Comparison of ENCODE assay signal across 8 cellular contexts in the genomic region with DNA sequence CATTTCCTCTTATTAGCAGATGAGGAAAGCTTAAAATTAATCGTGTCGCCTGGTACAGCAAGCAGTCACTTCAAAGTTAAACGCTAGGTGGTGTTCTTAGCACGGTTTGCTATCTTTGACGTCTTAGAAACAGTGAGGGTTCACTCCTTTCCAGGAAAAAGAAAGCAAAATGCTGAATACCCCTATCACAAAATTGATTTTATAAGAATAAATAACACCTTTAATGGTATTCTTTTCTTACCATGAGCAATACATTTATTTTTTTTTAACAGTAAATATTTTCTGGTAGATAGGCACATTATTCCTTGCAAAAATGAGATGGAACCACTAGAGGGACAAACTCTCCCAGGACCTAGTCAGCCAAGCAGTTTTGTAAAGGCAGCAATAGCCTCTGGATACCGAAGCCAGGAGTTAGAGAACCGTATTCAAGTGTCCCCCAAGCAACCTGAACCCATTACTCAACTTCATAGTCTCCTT.
DNase-seq lines count a peak whose midpoint lies in the region; ATAC-seq, FAIRE-seq and TF ChIP-seq lines count a peak whose summit lies in the region.

No MANE protein-coding gene starts in this region.

- H3K4me1 ChIP-seq in small intestine (ENCODE audit: control insufficient read depth in 2 of 2, insufficient read depth in 1 of 2, low read depth in 1 of 2, low read length in 1 of 2) = no peaks in the 10 kb centered on the region

- no peaks in the 10 kb centered on the region for H3K27me3 Mint-ChIP-seq in activated naive CD4-positive, alpha-beta T cell treated with anti-CD3 and anti-CD28 coated beads, Interleukin-2, amount 10 ng/mL, durations not matched to agents 7 days and 5 days
- H3K27me3 Mint-ChIP-seq in WTC11 (ENCODE audit: low read depth) = no peaks in the 10 kb centered on the region; the same call in 1 of the 2 replicates

- intact Hi-C loops in left cardiac atrium (cut with DNase I) = loop anchor here (2.0 to 10.0 kb wide), 2 partner anchors 349 to 353 kb away; no protein-coding TSS in a partner anchor

- no peaks in the 10 kb centered on the region for H3K27me3 ChIP-seq in small intestine (ENCODE audit: control insufficient read depth in 2 of 2, insufficient read depth in 2 of 2, low read length in 2 of 2)

- CTCF ChIA-PET in activated naive CD4-positive, alpha-beta T cell treated with anti-CD3 and anti-CD28 coated beads, Interleukin-2, amount 10 ng/mL, durations not matched to agents 7 days and 5 days (lab: Charles Lee) = interaction anchor here (0.7 to 4.3 kb wide), 17 partner anchors 9 to 766 kb away, joined by 3 to 33 read pairs (median 4); no protein-coding TSS in a partner anchor
- CTCF ChIA-PET in WTC11 (lab: Charles Lee) = interaction anchor here (0.6 to 2.1 kb wide), 44 partner anchors 9 to 871 kb away, joined by 3 to 21 read pairs (median 3); a partner anchor contains a TSS

- 4 to 10% (median 9%) methylated on average over 7 of the region's 7 CpGs for WGBS in small intestine, 3 donors

- H3K9me3 ChIP-seq in small intestine (ENCODE audit: control insufficient read depth, low read depth) = no peaks in the 10 kb centered on the region

- H3K9me3 Mint-ChIP-seq in activated naive CD4-positive, alpha-beta T cell treated with anti-CD3 and anti-CD28 coated beads, Interleukin-2, amount 10 ng/mL, durations not matched to agents 7 days and 5 days = no peaks in the 10 kb centered on the region
- H3K9me3 Mint-ChIP-seq in WTC11 = no peaks in the 10 kb centered on the region

- no peak for TF ChIP-seq CTCF in WTC11 (IDR thresholded peaks at IDR 0.05)

- H3K4me3 Mint-ChIP-seq in activated naive CD4-positive, alpha-beta T cell treated with anti-CD3 and anti-CD28 coated beads, Interleukin-2, amount 10 ng/mL, durations not matched to agents 7 days and 5 days = no peak overlapping the region
- no peak overlapping the region for H3K4me3 Mint-ChIP-seq in WTC11

- H3K4me1 Mint-ChIP-seq in activated naive CD4-positive, alpha-beta T cell treated with anti-CD3 and anti-CD28 coated beads, Interleukin-2, amount 10 ng/mL, durations not matched to agents 7 days and 5 days = no peaks in the 10 kb centered on the region
- peaks cover 8% of the 10 kb centered on the region for H3K4me1 Mint-ChIP-seq in WTC11

- no peak overlapping the region for H3K27ac ChIP-seq in small intestine (ENCODE audit: low read depth in 1 of 2, low read length in 1 of 2)

- H3K4me3 ChIP-seq in small intestine (ENCODE audit: low read depth in 1 of 2, low read length in 2 of 2) = no peak overlapping the region

- no peak for FAIRE-seq in small intestine (lab: Jason Lieb, UNC)

- H3K36me3 ChIP-seq in small intestine (ENCODE audit: control insufficient read depth in 2 of 2, insufficient read depth in 2 of 2, low read length in 2 of 2) = no peaks in the 10 kb centered on the region

- DNase-seq in activated naive CD4-positive, alpha-beta T cell treated with anti-CD3 and anti-CD28 coated beads, Interleukin-2, amount 10 ng/mL, durations not matched to agents 7 days and 5 days = peak; percentile 26
- no peak for DNase-seq in activated naive CD4-positive, alpha-beta T cell (lab: John Stamatoyannopoulos, UW)
- peak; percentile 8 for DNase-seq in NCI-H2171 (lab: John Stamatoyannopoulos, UW)
- no peak for DNase-seq in WTC11 (ENCODE audit: low spot score)
- DNase-seq in left cardiac atrium = no peak
- DNase-seq in small intestine = peak; percentile 49
- no peak for DNase-seq in activated gamma-delta T cell treated with Interleukin-2 at 50 U/mL for 16 hours

- peak; percentile 64 for ATAC-seq in HG02642 (IDR thresholded peaks at IDR 0.05; ENCODE audit: poor library complexity, unreplicated experiment)
- ATAC-seq in WTC11 = peak; percentile 88
- peak; percentile 73 to 82 for ATAC-seq in left cardiac atrium

- no peaks in the 10 kb centered on the region for H3K36me3 Mint-ChIP-seq in activated naive CD4-positive, alpha-beta T cell treated with anti-CD3 and anti-CD28 coated beads, Interleukin-2, amount 10 ng/mL, durations not matched to agents 7 days and 5 days
- no peaks in the 10 kb centered on the region for H3K36me3 Mint-ChIP-seq in WTC11

- no peak overlapping the region for H3K27ac Mint-ChIP-seq in activated naive CD4-positive, alpha-beta T cell treated with anti-CD3 and anti-CD28 coated beads, Interleukin-2, amount 10 ng/mL, durations not matched to agents 7 days and 5 days
- H3K27ac Mint-ChIP-seq in WTC11 = no peak overlapping the region

- POLR2A ChIA-PET in WTC11 (lab: Charles Lee) = no interaction called here

TF ChIP-seq in WTC11, 78 proteins besides CTCF, POLR2A, EP300 and RAD21:
- TF ChIP-seq CBFB (CRISPR knock-in tag; IDR thresholded peaks at IDR 0.05; ENCODE audit: low read depth) (no peak), CREM (CRISPR knock-in tag; IDR thresholded peaks at IDR 0.05) (no peak), PRRX2 (CRISPR knock-in tag; IDR thresholded peaks at IDR 0.05) (no peak), TEAD1 (CRISPR knock-in tag; IDR thresholded peaks at IDR 0.05) (no peak), JUN (CRISPR knock-in tag; IDR thresholded peaks at IDR 0.05) (no peak), SOX15 (CRISPR knock-in tag; IDR thresholded peaks at IDR 0.05) (no peak), ZNF263 (CRISPR knock-in tag; IDR thresholded peaks at IDR 0.05; ENCODE audit: low read depth) (no peak), RELA (CRISPR knock-in tag; IDR thresholded peaks at IDR 0.05; ENCODE audit: borderline replicate concordance) (no peak)
- TF ChIP-seq, protein P1, sequence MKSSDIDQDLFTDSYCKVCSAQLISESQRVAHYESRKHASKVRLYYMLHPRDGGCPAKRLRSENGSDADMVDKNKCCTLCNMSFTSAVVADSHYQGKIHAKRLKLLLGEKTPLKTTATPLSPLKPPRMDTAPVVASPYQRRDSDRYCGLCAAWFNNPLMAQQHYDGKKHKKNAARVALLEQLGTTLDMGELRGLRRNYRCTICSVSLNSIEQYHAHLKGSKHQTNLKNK (CRISPR knock-in tag; IDR thresholded peaks at IDR 0.05) = no peak
- TF ChIP-seq, protein P2, sequence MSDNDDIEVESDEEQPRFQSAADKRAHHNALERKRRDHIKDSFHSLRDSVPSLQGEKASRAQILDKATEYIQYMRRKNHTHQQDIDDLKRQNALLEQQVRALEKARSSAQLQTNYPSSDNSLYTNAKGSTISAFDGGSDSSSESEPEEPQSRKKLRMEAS (CRISPR knock-in tag; IDR thresholded peaks at IDR 0.05) = no peak
- TF ChIP-seq, protein P3, sequence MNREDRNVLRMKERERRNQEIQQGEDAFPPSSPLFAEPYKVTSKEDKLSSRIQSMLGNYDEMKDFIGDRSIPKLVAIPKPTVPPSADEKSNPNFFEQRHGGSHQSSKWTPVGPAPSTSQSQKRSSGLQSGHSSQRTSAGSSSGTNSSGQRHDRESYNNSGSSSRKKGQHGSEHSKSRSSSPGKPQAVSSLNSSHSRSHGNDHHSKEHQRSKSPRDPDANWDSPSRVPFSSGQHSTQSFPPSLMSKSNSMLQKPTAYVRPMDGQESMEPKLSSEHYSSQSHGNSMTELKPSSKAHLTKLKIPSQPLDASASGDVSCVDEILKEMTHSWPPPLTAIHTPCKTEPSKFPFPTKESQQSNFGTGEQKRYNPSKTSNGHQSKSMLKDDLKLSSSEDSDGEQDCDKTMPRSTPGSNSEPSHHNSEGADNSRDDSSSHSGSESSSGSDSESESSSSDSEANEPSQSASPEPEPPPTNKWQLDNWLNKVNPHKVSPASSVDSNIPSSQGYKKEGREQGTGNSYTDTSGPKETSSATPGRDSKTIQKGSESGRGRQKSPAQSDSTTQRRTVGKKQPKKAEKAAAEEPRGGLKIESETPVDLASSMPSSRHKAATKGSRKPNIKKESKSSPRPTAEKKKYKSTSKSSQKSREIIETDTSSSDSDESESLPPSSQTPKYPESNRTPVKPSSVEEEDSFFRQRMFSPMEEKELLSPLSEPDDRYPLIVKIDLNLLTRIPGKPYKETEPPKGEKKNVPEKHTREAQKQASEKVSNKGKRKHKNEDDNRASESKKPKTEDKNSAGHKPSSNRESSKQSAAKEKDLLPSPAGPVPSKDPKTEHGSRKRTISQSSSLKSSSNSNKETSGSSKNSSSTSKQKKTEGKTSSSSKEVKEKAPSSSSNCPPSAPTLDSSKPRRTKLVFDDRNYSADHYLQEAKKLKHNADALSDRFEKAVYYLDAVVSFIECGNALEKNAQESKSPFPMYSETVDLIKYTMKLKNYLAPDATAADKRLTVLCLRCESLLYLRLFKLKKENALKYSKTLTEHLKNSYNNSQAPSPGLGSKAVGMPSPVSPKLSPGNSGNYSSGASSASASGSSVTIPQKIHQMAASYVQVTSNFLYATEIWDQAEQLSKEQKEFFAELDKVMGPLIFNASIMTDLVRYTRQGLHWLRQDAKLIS (CRISPR knock-in tag; IDR thresholded peaks at IDR 0.05; ENCODE audit: borderline replicate concordance) = no peak
TF ChIP-seq in WTC11: peak in this region for 0.

Comparison
In these comparisons a context has a peak if more than half of its experiments do, and no peak if none do; other contexts are left out.
1. DNase-seq: peak in activated naive CD4-positive, alpha-beta T cell treated with anti-CD3 and anti-CD28 coated beads, Interleukin-2, amount 10 ng/mL, durations not matched to agents 7 days and 5 days (single experiment), NCI-H2171 (single experiment) and small intestine (single experiment); none in activated naive CD4-positive, alpha-beta T cell (0 of 4), WTC11 (single experiment), left cardiac atrium (single experiment) and activated gamma-delta T cell treated with Interleukin-2 at 50 U/mL for 16 hours (single experiment).
2. Peak in every context shown above with its lines, with median percentiles within 50 percentile points of each other: ATAC-seq.